In the genomic region with DNA sequence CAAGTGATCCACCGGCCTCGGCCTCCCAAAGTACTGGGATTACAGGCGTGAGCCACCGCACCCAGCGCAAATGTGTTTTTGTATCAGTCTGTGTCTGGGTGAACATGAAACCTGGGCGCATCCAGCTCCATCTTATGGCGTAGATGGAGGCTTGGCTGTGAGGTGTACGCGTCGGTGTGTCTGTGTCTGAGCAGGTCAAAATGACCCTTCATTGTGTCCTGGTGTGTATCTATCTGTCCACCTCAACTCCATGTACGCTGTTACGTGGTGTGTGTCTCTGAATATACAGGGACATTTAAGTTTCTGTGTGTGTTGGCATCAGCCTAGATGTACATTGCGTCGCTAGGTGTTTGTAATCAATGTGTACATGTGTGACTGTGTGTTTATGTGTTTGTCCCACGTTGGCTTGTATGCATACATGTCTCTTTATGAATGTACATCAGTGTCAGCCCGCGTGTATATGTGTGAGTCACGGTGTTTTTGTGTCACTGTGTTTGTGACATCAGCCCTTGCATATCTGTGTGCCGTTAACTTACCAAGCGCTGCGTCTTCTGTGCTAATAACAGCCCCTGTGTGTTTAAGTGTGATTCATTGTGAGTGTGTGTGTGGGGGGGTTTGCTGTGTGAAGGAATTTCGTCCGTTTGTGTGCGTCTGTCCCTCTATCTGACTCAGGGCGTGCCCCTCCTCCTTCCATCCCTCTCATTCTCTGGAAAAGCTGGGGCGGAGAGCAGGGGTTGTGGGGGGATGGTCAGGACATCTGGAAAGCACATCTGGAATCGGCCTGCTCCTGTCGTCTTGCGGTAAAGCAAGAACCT, we compare ENCODE assay signal across 8 cellular contexts. TPM values are rescaled to one million over a fixed set of nuclear protein-coding genes. Genes with fewer than 3 reads are reported as not detected.
DNase-seq lines count a peak whose midpoint lies in the region; ATAC-seq and TF ChIP-seq lines count a peak whose summit lies in the region.

No MANE protein-coding gene starts in this region.

- H3K27ac ChIP-seq in left lung, result peak overlapping the region; percentile 70 to 71

- H3K4me3 ChIP-seq in left lung, result peak overlapping the region; percentile 24 to 44

- H3K9me3 Mint-ChIP-seq in chondrocyte (ENCODE audit: low read depth), result no peaks in the 10 kb centered on the region

- peaks cover 8 to 30% of the 10 kb centered on the region in 2 donors for H3K4me1 ChIP-seq in left lung

- intact Hi-C loops in left lung (cut with DNase I), result no loop called here

- peaks cover 21% of the 10 kb centered on the region for H3K36me3 Mint-ChIP-seq in chondrocyte (ENCODE audit: low read depth)

- DNase-seq in GM04503 (ENCODE audit: low read depth) (peak; percentile 99), T1000 (lab: John Stamatoyannopoulos, UW) (peak; percentile 92), chondrocyte (ENCODE audit: low spot score) (no peak), left lung (peak in 1 of 2 donors; percentile 65), DMS153 (lab: John Stamatoyannopoulos, UW) (no peak)
- DNase-seq in stimulated activated CD4-positive, alpha-beta T cell treated with anti-CD3 and anti-CD28 coated beads, Interleukin-4, amount 100 ng/mL, for 4 hours, result peak; percentile 22 to 71

- peaks cover 74% of the 10 kb centered on the region for H3K4me1 Mint-ChIP-seq in chondrocyte (ENCODE audit: low read depth)

- H3K27ac Mint-ChIP-seq in chondrocyte (ENCODE audit: unreplicated experiment), result peak overlapping the region; percentile 99

- peak overlapping the region; percentile 66 for H3K4me3 Mint-ChIP-seq in chondrocyte (ENCODE audit: unreplicated experiment)

- ATAC-seq in left lung (peak; percentile 68), HG02885 (IDR thresholded peaks at IDR 0.05; ENCODE audit: poor library complexity, unreplicated experiment) (no peak), HG02870 (IDR thresholded peaks at IDR 0.05; ENCODE audit: unreplicated experiment) (no peak)

- no peaks in the 10 kb centered on the region for H3K27me3 Mint-ChIP-seq in chondrocyte (ENCODE audit: low read depth)

- H3K27me3 ChIP-seq in left lung, result peaks cover 0 to 51% of the 10 kb centered on the region in 2 donors

- H3K36me3 ChIP-seq in left lung, result no peaks in the 10 kb centered on the region

- TF ChIP-seq CTCF in chondrocyte (IDR thresholded peaks at IDR 0.05) (no peak), left lung (IDR thresholded peaks at IDR 0.05) (no peak)

- H3K9me3 ChIP-seq in left lung, result no peaks in the 10 kb centered on the region

RNA-seq across cellular contexts. Expression of a gene that starts 6.4 kb away (rescaled TPM):
- total RNA-seq in chondrocyte, result 151 to 218 TPM (median 214 TPM) in 3 replicates
- 10 to 100 TPM; 35.2 to 48.2 TPM for total RNA-seq in left lung

RNA-seq across cellular contexts. Expression of a gene that starts 32.4 kb away (rescaled TPM):
- not detected in 3 replicates for total RNA-seq in chondrocyte
- total RNA-seq in left lung, result 10 to 100 TPM; 12.5 to 22.5 TPM

RNA-seq across cellular contexts. Expression of a gene that starts 38.7 kb away (rescaled TPM):
- 158 to 195 TPM (median 161 TPM) in 3 replicates for total RNA-seq in chondrocyte
- 100 to 1,000 TPM; 168 to 174 TPM for total RNA-seq in left lung

Comparison
In these comparisons a context has a peak if more than half of its experiments do, and no peak if none do; other contexts are left out.
1. DNase-seq: peak in GM04503 (single experiment), T1000 (single experiment) and stimulated activated CD4-positive, alpha-beta T cell treated with anti-CD3 and anti-CD28 coated beads, Interleukin-4, amount 100 ng/mL, for 4 hours (2 of 2); none in chondrocyte (single experiment) and DMS153 (single experiment).
2. RNA of a gene that starts 32.4 kb away (total RNA-seq): 12.5 to 22.5 TPM in left lung; not detected in chondrocyte; every median in the first group is over 10 times any median in the second.